ENCODE assay signal across 1 cellular context in genomic region chr4:1211371-1211770, GRCh38.
TF ChIP-seq lines count a peak whose summit lies in the region.

No MANE protein-coding gene starts in this region.

TF ChIP-seq in HepG2, 621 proteins besides CTCF, POLR2A, EP300 and RAD21:
- TF ChIP-seq ZNF768 (CRISPR knock-in tag; IDR thresholded peaks at IDR 0.05): peak; percentile 0; the same call in 1 of the 2 replicates
- no peak for TF ChIP-seq ZIK1 (CRISPR knock-in tag; IDR thresholded peaks at IDR 0.05; ENCODE audit: borderline replicate concordance, low read depth)
